Comparison of ENCODE assay signal across 9 cellular contexts in genomic region chr20:34825530-34826362, GRCh38. TPM values are rescaled to one million over a fixed set of nuclear protein-coding genes. Genes with fewer than 3 reads are reported as not detected.
DNase-seq lines count a peak whose midpoint lies in the region; ATAC-seq, FAIRE-seq and TF ChIP-seq lines count a peak whose summit lies in the region.
"Had no signal": no experiment of that assay in that cellular context is flagged by ENCODE, and none has a peak within 500 bp of the region (broad histone marks: within the 10 kb centered on the region; RNA-seq: fewer than 3 reads in every experiment).

TSS of gene NCOA6 (minus strand) at chr20:34825651. CDS start at chr20:34782355, 43,296 bp downstream.

- FAIRE-seq in bronchial epithelial cell (lab: Jason Lieb, UNC) = no peak
- FAIRE-seq: A204.1 had no signal

- H3K27me3 ChIP-seq in bronchial epithelial cell (ENCODE audit: control insufficient read depth, insufficient read depth, low read length) = no peaks in the 10 kb centered on the region

- peak; percentile 77 for DNase-seq in NK-92 treated with Interleukin-12 subunit alpha and Interleukin-12 subunit beta, amount 100 ng/mL, for 24 hours (lab: John Stamatoyannopoulos, UW)
- DNase-seq in NK-92 (lab: John Stamatoyannopoulos, UW; ENCODE audit: unreplicated experiment) (no peak), NCI-H2196 (lab: John Stamatoyannopoulos, UW; ENCODE audit: unreplicated experiment) (peak; percentile 85), WTC11 (ENCODE audit: low spot score) (peak; percentile 52), bronchial epithelial cell (ENCODE audit: low read depth) (peak; percentile 31), immature natural killer cell (peak; percentile 70 to 77 (median 75)), smooth muscle cell of the brain vasculature (ENCODE audit: low read depth, low spot score) (peak; percentile 33)

- POLR2A ChIA-PET in WTC11 (lab: Charles Lee) = interaction anchor here (0.5 to 1.1 kb wide), 3 partner anchors 129 to 752 kb away, joined by 3 to 8 read pairs (median 3); no protein-coding TSS in a partner anchor

- H3K4me3 ChIP-seq in bronchial epithelial cell (ENCODE audit: low read depth, low read length) = peak within 1 kb of the TSS; percentile 100

- CTCF ChIA-PET in WTC11 (lab: Charles Lee) = interaction anchor here (1.0 to 1.4 kb wide), 2 partner anchors 48 to 56 kb away, joined by 5 read pairs; no protein-coding TSS in a partner anchor

- H3K36me3 Mint-ChIP-seq in WTC11 (peaks cover 5% of the 10 kb centered on the region), immature natural killer cell (peaks cover 0 to 5% (median 0%) of the 10 kb centered on the region in 3 donors)

- peak within 1 kb of the TSS; percentile 96 for H3K4me3 Mint-ChIP-seq in WTC11
- peak within 1 kb of the TSS; percentile 87 to 99 (median 97) for H3K4me3 Mint-ChIP-seq in immature natural killer cell

- H3K9me3 Mint-ChIP-seq in WTC11 (peaks cover 6% of the 10 kb centered on the region), immature natural killer cell (no peaks in the 10 kb centered on the region)

- peaks cover 9% of the 10 kb centered on the region for H3K27me3 Mint-ChIP-seq in WTC11 (ENCODE audit: low read depth)
- peaks cover 7 to 18% (median 9%) of the 10 kb centered on the region in 3 donors for H3K27me3 Mint-ChIP-seq in immature natural killer cell (ENCODE audit: low read depth in 3 of 3)

- ATAC-seq in HG03097 (IDR thresholded peaks at IDR 0.05; ENCODE audit: low FRiP score, unreplicated experiment) (peak; percentile 49), WTC11 (peak; percentile 30)

- H3K36me3 ChIP-seq in bronchial epithelial cell (ENCODE audit: control insufficient read depth, insufficient read depth, low read length) = no peaks in the 10 kb centered on the region

- TF ChIP-seq CTCF in WTC11 (IDR thresholded peaks at IDR 0.05) (no peak), bronchial epithelial cell (IDR thresholded peaks at IDR 0.05; ENCODE audit: insufficient read depth, low read length, severe bottlenecking) (no peak)

- H3K27ac Mint-ChIP-seq in WTC11 = peak within 1 kb of the TSS; percentile 88
- peak within 1 kb of the TSS; percentile 86 to 97 (median 91) for H3K27ac Mint-ChIP-seq in immature natural killer cell

- H3K4me1 Mint-ChIP-seq in WTC11 (peaks cover 9% of the 10 kb centered on the region), immature natural killer cell (peaks cover 45 to 46% of the 10 kb centered on the region in 2 donors)

TF ChIP-seq in WTC11, 78 proteins besides CTCF, POLR2A, EP300 and RAD21:
- TF ChIP-seq USF1 (CRISPR knock-in tag; IDR thresholded peaks at IDR 0.05) = peak; percentile 88
- TF ChIP-seq GABPB1 (CRISPR knock-in tag; IDR thresholded peaks at IDR 0.05) = peak; percentile 32; the same call in 1 of the 2 replicates
- TF ChIP-seq FOXJ3 (CRISPR knock-in tag; IDR thresholded peaks at IDR 0.05; ENCODE audit: borderline replicate concordance) = no peak
- TF ChIP-seq FOXK1 (CRISPR knock-in tag; IDR thresholded peaks at IDR 0.05) = no peak
- no peak for TF ChIP-seq ZNF232 (CRISPR knock-in tag; IDR thresholded peaks at IDR 0.05)
- 0 out of 2 replicates have a peak, but pooled peaks have one; percentile 28 for TF ChIP-seq NFATC4 (CRISPR knock-in tag; IDR thresholded peaks at IDR 0.05)
- no peak for TF ChIP-seq ELF4 (CRISPR knock-in tag; IDR thresholded peaks at IDR 0.05; ENCODE audit: low read depth)
- no peak for TF ChIP-seq SMAD4 (CRISPR knock-in tag; IDR thresholded peaks at IDR 0.05)
- TF ChIP-seq GTF2I (CRISPR knock-in tag; conservative IDR thresholded peaks at IDR 0.05) = peak; percentile 61; the same call in 1 of the 2 replicates
- no peak for TF ChIP-seq NR1H2 (CRISPR knock-in tag; IDR thresholded peaks at IDR 0.05)
- TF ChIP-seq USF2 (CRISPR knock-in tag; IDR thresholded peaks at IDR 0.05) = peak; percentile 93
- no peak for TF ChIP-seq ZNF532 (CRISPR knock-in tag; IDR thresholded peaks at IDR 0.05; ENCODE audit: borderline replicate concordance)
- TF ChIP-seq E2F5 (CRISPR knock-in tag; IDR thresholded peaks at IDR 0.05) = 0 out of 2 replicates have a peak, but pooled peaks have one; percentile 3

RNA-seq across cellular contexts. Expression of gene NCOA6, which starts in this region (rescaled TPM):
- total RNA-seq in WTC11 (2021) (8.0 to 10.1 TPM (median 8.2 TPM) in 3 replicates), bronchial epithelial cell (5.5 and 6.8 TPM in 2 replicates)
- 10 to 100 TPM in 1 of 3 donors, 1 to 10 TPM in 1, under 1 TPM in 1; 0.65 to 17.3 (median 3.0) TPM for polyA plus RNA-seq in immature natural killer cell
